In genomic region chr21:33873116-33873515, GRCh38 we compare ENCODE assay signal across 1 cellular context.
TF ChIP-seq lines count a peak whose summit lies in the region.

No MANE protein-coding gene starts in this region.

TF ChIP-seq in HepG2, 621 proteins besides CTCF, POLR2A, EP300 and RAD21:
- no peak for TF ChIP-seq GATAD2A (CRISPR knock-in tag; IDR thresholded peaks at IDR 0.05)
- TF ChIP-seq ZFP90 (CRISPR knock-in tag; IDR thresholded peaks at IDR 0.05; ENCODE audit: borderline replicate concordance), result no peak
- TF ChIP-seq FOXA1 (IDR thresholded peaks at IDR 0.05), result no peak
- TF ChIP-seq FOXA1 (CRISPR knock-in tag; IDR thresholded peaks at IDR 0.05), result peak; percentile 43; the same call in 1 of the 2 replicates
- no peak for TF ChIP-seq ZNF333 (CRISPR knock-in tag; IDR thresholded peaks at IDR 0.05; ENCODE audit: borderline replicate concordance)
- peak; percentile 80 for TF ChIP-seq MNT (IDR thresholded peaks at IDR 0.05)
- TF ChIP-seq SRSF9 (IDR thresholded peaks at IDR 0.05; ENCODE audit: borderline replicate concordance, insufficient read depth, low read depth, low read length, poor library complexity, severe bottlenecking), result no peak
- TF ChIP-seq SOX5 (CRISPR knock-in tag; IDR thresholded peaks at IDR 0.05; ENCODE audit: borderline replicate concordance), result peak; percentile 76
- 0 out of 2 replicates have a peak, but pooled peaks have one; percentile 13 for TF ChIP-seq BCL6 (CRISPR knock-in tag; IDR thresholded peaks at IDR 0.05)
- no peak for TF ChIP-seq KAT8 (CRISPR knock-in tag; IDR thresholded peaks at IDR 0.05)
- no peak for TF ChIP-seq ZNF138 (CRISPR knock-in tag; IDR thresholded peaks at IDR 0.05; ENCODE audit: low read depth)
- TF ChIP-seq KMT2B (CRISPR knock-in tag; IDR thresholded peaks at IDR 0.05), result no peak
- no peak for TF ChIP-seq SOX6 (IDR thresholded peaks at IDR 0.05)
- TF ChIP-seq SOX6 (CRISPR knock-in tag; IDR thresholded peaks at IDR 0.05), result peak; percentile 84
- TF ChIP-seq LRRFIP1 (CRISPR knock-in tag; conservative IDR thresholded peaks at IDR 0.05), result no peak
- TF ChIP-seq TCF7 (IDR thresholded peaks at IDR 0.05; ENCODE audit: low read depth), result peak; percentile 81
- no peak for TF ChIP-seq ZSCAN29 (CRISPR knock-in tag; conservative IDR thresholded peaks at IDR 0.05)
- TF ChIP-seq GABPB1 (CRISPR knock-in tag; IDR thresholded peaks at IDR 0.05), result no peak
- TF ChIP-seq TEAD3 (CRISPR knock-in tag; optimal IDR thresholded peaks at IDR 0.05; ENCODE audit: borderline replicate concordance), result peak; percentile 34
- no peak for TF ChIP-seq FOXP1 (IDR thresholded peaks at IDR 0.05)
- peak; percentile 32; the same call in 1 of the 2 replicates for TF ChIP-seq FOXP1 (CRISPR knock-in tag; IDR thresholded peaks at IDR 0.05)
- peak; percentile 14; the same call in 1 of the 2 replicates for TF ChIP-seq TCF7L2 (IDR thresholded peaks at IDR 0.05; ENCODE audit: low read depth, low read length)
- peak; percentile 85 for TF ChIP-seq SOX13 (IDR thresholded peaks at IDR 0.05)
- peak in 1 of 2 experiments; percentile 93; a peak in 2 of 4 replicates for TF ChIP-seq SOX13 (CRISPR knock-in tag; conservative IDR thresholded peaks at IDR 0.05 in 1 of 2, IDR thresholded peaks at IDR 0.05 in 1 of 2)
- TF ChIP-seq ZNF383 (CRISPR knock-in tag; IDR thresholded peaks at IDR 0.05; ENCODE audit: borderline replicate concordance), result no peak
- no peak for TF ChIP-seq ZNF18 (CRISPR knock-in tag; IDR thresholded peaks at IDR 0.05; ENCODE audit: insufficient replicate concordance)
- no peak for TF ChIP-seq RFXAP (CRISPR knock-in tag; IDR thresholded peaks at IDR 0.05; ENCODE audit: borderline replicate concordance)
- TF ChIP-seq MAX (IDR thresholded peaks at IDR 0.05), result 0 out of 2 replicates have a peak, but pooled peaks have one; percentile 20
- TF ChIP-seq IKZF5 (CRISPR knock-in tag; IDR thresholded peaks at IDR 0.05), result no peak
- peak; percentile 46; the same call in 1 of the 2 replicates for TF ChIP-seq HNF4A (CRISPR knock-in tag; IDR thresholded peaks at IDR 0.05)
- no peak for TF ChIP-seq BHLHE40 (IDR thresholded peaks at IDR 0.05; ENCODE audit: low read length)
- no peak for TF ChIP-seq ZNF879 (CRISPR knock-in tag; IDR thresholded peaks at IDR 0.05)
- no peak for TF ChIP-seq POLR2AphosphoS5 (IDR thresholded peaks at IDR 0.05; ENCODE audit: low read depth, low read length)
